13 cellular contexts compared by ENCODE assay signal in genomic region chr5:167730121-167730520, GRCh38.
DNase-seq lines count a peak whose midpoint lies in the region; ATAC-seq and TF ChIP-seq lines count a peak whose summit lies in the region.
"Had no signal": no experiment of that assay in that cellular context is flagged by ENCODE, and none has a peak within 500 bp of the region (broad histone marks: within the 10 kb centered on the region; RNA-seq: fewer than 3 reads in every experiment).

No MANE protein-coding gene starts in this region.

- peak; percentile 82 for DNase-seq in GM03348 (ENCODE audit: low spot score)
- DNase-seq in RWPE2 (ENCODE audit: low spot score): no peak
- DNase-seq in fibroblast of lung (ENCODE audit: low read depth in 2 of 2): peak; percentile 81 to 100
- peak; percentile 88 for DNase-seq in skeletal muscle cell (ENCODE audit: low read depth)
- no peak for DNase-seq in NCI-H1694 (lab: John Stamatoyannopoulos, UW)
- DNase-seq in NCI-H446 treated with DMSO at 0.1 percent for 48 hours (lab: John Stamatoyannopoulos, UW): no peak
- DNase-seq in GF-D8 (lab: John Stamatoyannopoulos, UW): no peak
- DNase-seq: adrenal gland, DMS53, immature natural killer cell, Kasumi-1, Peyer's patch had no signal

- no peak overlapping the region for H3K9ac ChIP-seq in fibroblast of lung (ENCODE audit: insufficient read depth, low read length)

- no peaks in the 10 kb centered on the region for H3K36me3 ChIP-seq in RWPE2 (ENCODE audit: low read depth)
- H3K36me3 ChIP-seq in fibroblast of lung (ENCODE audit: control insufficient read depth, insufficient read depth, low read length): no peaks in the 10 kb centered on the region
- H3K36me3 ChIP-seq: adrenal gland, Peyer's patch had no signal

- H3K27me3 ChIP-seq in RWPE2 (ENCODE audit: insufficient read depth, poor library complexity, severe bottlenecking): no peaks in the 10 kb centered on the region
- H3K27me3 ChIP-seq in fibroblast of lung (ENCODE audit: control insufficient read depth, insufficient read depth, low read length): no peaks in the 10 kb centered on the region
- H3K27me3 ChIP-seq: adrenal gland, Peyer's patch had no signal

- H4K20me1 ChIP-seq in fibroblast of lung (ENCODE audit: control insufficient read depth, extremely low read depth, insufficient read depth, low read length): no peaks in the 10 kb centered on the region

- H3K4me1 ChIP-seq in RWPE2 (ENCODE audit: insufficient read depth, poor library complexity, severe bottlenecking) (peaks cover 22% of the 10 kb centered on the region), fibroblast of lung (ENCODE audit: control insufficient read depth, extremely low read depth, insufficient read depth, low read length) (no peaks in the 10 kb centered on the region)
- H3K4me1 ChIP-seq: adrenal gland, Peyer's patch had no signal

- no peak for TF ChIP-seq CTCF in RWPE2 (IDR thresholded peaks at IDR 0.05; ENCODE audit: poor library complexity, severe bottlenecking)
- no peak for TF ChIP-seq CTCF in fibroblast of lung (conservative IDR thresholded peaks at IDR 0.05 in 1 of 2, IDR thresholded peaks at IDR 0.05 in 1 of 2; ENCODE audit: low read depth in 1 of 2, low read length in 2 of 2)

- H3K27ac ChIP-seq in RWPE2 (ENCODE audit: poor library complexity, severe bottlenecking) (peak overlapping the region; percentile 89), fibroblast of lung (ENCODE audit: insufficient read depth, low read length) (no peak overlapping the region)
- H3K27ac ChIP-seq: adrenal gland, Peyer's patch had no signal

- H2AFZ ChIP-seq in fibroblast of lung (ENCODE audit: low read length): no peak overlapping the region

- ATAC-seq in RWPE2 (ENCODE audit: low read depth) (peak; percentile 99), HG03175 (IDR thresholded peaks at IDR 0.05; ENCODE audit: unreplicated experiment) (no peak)

- H3K9me3 ChIP-seq in RWPE2 (ENCODE audit: severe bottlenecking) (no peaks in the 10 kb centered on the region), fibroblast of lung (ENCODE audit: control insufficient read depth, insufficient read depth, low read depth, low read length) (no peaks in the 10 kb centered on the region)
- H3K9me3 ChIP-seq: adrenal gland, Peyer's patch had no signal

- no peaks in the 10 kb centered on the region for H3K79me2 ChIP-seq in fibroblast of lung (ENCODE audit: control insufficient read depth, insufficient read depth, low read length)

- H3K4me3 ChIP-seq in RWPE2 (ENCODE audit: severe bottlenecking) (no peak overlapping the region), fibroblast of lung (replicated peaks in 1 of 4; ENCODE audit: control extremely low read depth in 1 of 4, insufficient read depth in 1 of 4, low read depth in 3 of 4, low read length in 4 of 4) (no peak overlapping the region), skeletal muscle cell (ENCODE audit: low read depth, low read length) (no peak overlapping the region)
- H3K4me3 ChIP-seq: adrenal gland, Peyer's patch had no signal

- H3K4me2 ChIP-seq in fibroblast of lung (ENCODE audit: extremely low read depth, insufficient read depth, low read length): peak overlapping the region; percentile 35

Comparison
In these comparisons a context has a peak if more than half of its experiments do, and no peak if none do; other contexts are left out.
1. DNase-seq: peak in GM03348 (single experiment), fibroblast of lung (2 of 2) and skeletal muscle cell (single experiment); none in RWPE2 (single experiment), NCI-H1694 (single experiment), NCI-H446 treated with DMSO at 0.1 percent for 48 hours (single experiment) and GF-D8 (single experiment).